Comparison of ENCODE assay signal across 2 cellular contexts in genomic region chr1:5516756-5517155, GRCh38.
A peak's percentile ranks its signal among the peaks of the same experiment; 100 is the strongest.
TF ChIP-seq lines count a peak whose summit lies in the region.

No MANE protein-coding gene starts in this region.

TF ChIP-seq in HepG2, 621 proteins besides CTCF, POLR2A, EP300 and RAD21 (continued from another document):
- no peak for TF ChIP-seq PHF20 (CRISPR knock-in tag; IDR thresholded peaks at IDR 0.05)

TF ChIP-seq in K562, 482 proteins besides CTCF, POLR2A, EP300 and RAD21 (continued from another document):
- TF ChIP-seq CEBPB (tag; IDR thresholded peaks at IDR 0.05) (peak; percentile 32; the same call in 1 of the 2 replicates), SMAD2 (IDR thresholded peaks at IDR 0.05; ENCODE audit: low read depth, low read length) (no peak), CEBPG (CRISPR knock-in tag; IDR thresholded peaks at IDR 0.05) (no peak), CEBPG (tag; conservative IDR thresholded peaks at IDR 0.05 in 1 of 2, IDR thresholded peaks at IDR 0.05 in 1 of 2) (peak in 1 of 2 experiments; percentile 50; a peak in 1 of 4 replicates)
